9 cellular contexts compared by ENCODE assay signal in genomic region chr15:52730163-52730562, GRCh38. TPM values are rescaled to one million over a fixed set of nuclear protein-coding genes. Genes with fewer than 3 reads are reported as not detected.
DNase-seq lines count a peak whose midpoint lies in the region; ATAC-seq and TF ChIP-seq lines count a peak whose summit lies in the region.
"Had no signal": no experiment of that assay in that cellular context is flagged by ENCODE, and none has a peak within 500 bp of the region (broad histone marks: within the 10 kb centered on the region; RNA-seq: fewer than 3 reads in every experiment).

No MANE protein-coding gene starts in this region.

- no peak overlapping the region for H3K4me3 ChIP-seq in RWPE2 (ENCODE audit: severe bottlenecking)
- H3K4me3 ChIP-seq in SJCRH30, result no peak overlapping the region

- peak; percentile 61 for TF ChIP-seq CTCF in RWPE2 (IDR thresholded peaks at IDR 0.05; ENCODE audit: poor library complexity, severe bottlenecking)

- no peaks in the 10 kb centered on the region for H3K27me3 ChIP-seq in RWPE2 (ENCODE audit: insufficient read depth, poor library complexity, severe bottlenecking)
- no peaks in the 10 kb centered on the region; the same call in 1 of the 2 replicates for H3K27me3 ChIP-seq in SJCRH30

- ATAC-seq in GM18502 (IDR thresholded peaks at IDR 0.05; ENCODE audit: poor library complexity, unreplicated experiment) (peak; percentile 79), HG02623 (IDR thresholded peaks at IDR 0.05; ENCODE audit: unreplicated experiment) (peak; percentile 70), RWPE2 (ENCODE audit: low read depth) (peak; percentile 59), HG03520 (IDR thresholded peaks at IDR 0.05; ENCODE audit: unreplicated experiment) (no peak), GM19023 (IDR thresholded peaks at IDR 0.05; ENCODE audit: unreplicated experiment) (no peak)

- H3K36me3 ChIP-seq in RWPE2 (ENCODE audit: low read depth) (no peaks in the 10 kb centered on the region), SJCRH30 (no peaks in the 10 kb centered on the region)
- H3K36me3 ChIP-seq: neutrophil had no signal

- DNase-seq in RWPE2 (ENCODE audit: low spot score), result no peak
- peak; percentile 83 for DNase-seq in fibroblast of gingiva (ENCODE audit: low read depth)
- no peak for DNase-seq in SJCRH30
- DNase-seq in pons (ENCODE audit: low spot score), result no peak

- H3K27ac ChIP-seq in RWPE2 (ENCODE audit: poor library complexity, severe bottlenecking) (peak overlapping the region; percentile 43), SJCRH30 (no peak overlapping the region)
- H3K27ac ChIP-seq: neutrophil had no signal

- H3K9me3 ChIP-seq in RWPE2 (ENCODE audit: severe bottlenecking) (no peaks in the 10 kb centered on the region), SJCRH30 (replicated peaks) (0 out of 2 replicates have a peak, but pooled peaks cover 1% of the 10 kb centered on the region)
- H3K9me3 ChIP-seq: neutrophil had no signal

- H3K4me1 ChIP-seq in RWPE2 (ENCODE audit: insufficient read depth, poor library complexity, severe bottlenecking) (peaks cover 20% of the 10 kb centered on the region), SJCRH30 (peaks cover 3% of the 10 kb centered on the region)

RNA-seq across cellular contexts. Expression of gene ATOSA, which starts 51.0 kb away (rescaled TPM):
- total RNA-seq in SJCRH30 (2014; rRNA removed; shearing (Covaris generic)), result 3.0 and 3.2 TPM in 2 replicates

RNA-seq across cellular contexts. Expression of gene ONECUT1, which starts 60.0 kb away (rescaled TPM):
- total RNA-seq in SJCRH30 (2014; rRNA removed; shearing (Covaris generic)), result 0.14 and 0.28 TPM in 2 replicates

Comparison
In these comparisons a context has a peak if more than half of its experiments do, and no peak if none do; other contexts are left out.
1. ATAC-seq: peak in GM18502 (single experiment), HG02623 (single experiment) and RWPE2 (single experiment); none in HG03520 (single experiment) and GM19023 (single experiment).